Comparison of ENCODE assay signal across 8 cellular contexts in genomic region chr2:188369365-188369764, GRCh38.
DNase-seq lines count a peak whose midpoint lies in the region; ATAC-seq and TF ChIP-seq lines count a peak whose summit lies in the region.

No MANE protein-coding gene starts in this region.

- H3K27me3 ChIP-seq in HAP-1 (ENCODE audit: low read depth) (no peaks in the 10 kb centered on the region), Karpas-422 (ENCODE audit: low read length) (no peaks in the 10 kb centered on the region), left ventricle myocardium inferior (ENCODE audit: low read depth) (no peaks in the 10 kb centered on the region)

- peak; percentile 3 for DNase-seq in stimulated activated CD4-positive, alpha-beta T cell treated with anti-CD3 and anti-CD28 coated beads, Interleukin-4, amount 100 ng/mL, for 24 hours
- no peak for DNase-seq in stimulated activated CD4-positive, alpha-beta T cell treated with anti-CD3 and anti-CD28 coated beads, Interleukin-2, amount 100 ng/mL, for 24 hours
- DNase-seq in HAP-1 (ENCODE audit: low spot score in 2 of 2) (peak; percentile 65 to 69), Karpas-422 (peak; percentile 63), left ventricle myocardium inferior (no peak)
- DNase-seq in stimulated activated naive B cell treated with anti-CD40 and anti-IgM and Interleukin-4, amounts not matched to agents 10 μg/mL and 1 μg/mL and 100 μg/mL, for 72 hours: no peak
- DNase-seq in activated T-cell treated with anti-CD3 and anti-CD28 coated beads, Interleukin-2, amount 50 U/mL, for 48 hours: no peak

- peak; percentile 58 to 70 for ATAC-seq in stimulated activated naive B cell treated with anti-CD40 and anti-IgM and Interleukin-4, amounts not matched to agents 10 μg/mL and 1 μg/mL and 100 μg/mL, for 72 hours (replicated peaks)

- H3K36me3 ChIP-seq in HAP-1 (replicated peaks) (no peaks in the 10 kb centered on the region), Karpas-422 (ENCODE audit: insufficient read depth, low read length) (no peaks in the 10 kb centered on the region), left ventricle myocardium inferior (no peaks in the 10 kb centered on the region)

- H4K20me1 ChIP-seq in Karpas-422 (ENCODE audit: insufficient read depth, low read depth, low read length): no peaks in the 10 kb centered on the region

- H3K27ac ChIP-seq in Karpas-422 (ENCODE audit: low read length): no peak overlapping the region
- no peak overlapping the region for H3K27ac ChIP-seq in VCaP
- no peak overlapping the region for H3K27ac ChIP-seq in left ventricle myocardium inferior (replicated peaks)

- no peak overlapping the region for H3K4me3 Mint-ChIP-seq in stimulated activated naive B cell treated with anti-CD40 and anti-IgM and Interleukin-4, amounts not matched to agents 10 μg/mL and 1 μg/mL and 100 μg/mL, for 72 hours

- H3K27me3 Mint-ChIP-seq in stimulated activated naive B cell treated with anti-CD40 and anti-IgM and Interleukin-4, amounts not matched to agents 10 μg/mL and 1 μg/mL and 100 μg/mL, for 72 hours: no peaks in the 10 kb centered on the region

- H3K9me3 ChIP-seq in HAP-1 (no peaks in the 10 kb centered on the region), Karpas-422 (ENCODE audit: low read length) (no peaks in the 10 kb centered on the region), left ventricle myocardium inferior (replicated peaks) (no peaks in the 10 kb centered on the region)

- no peak overlapping the region for H3K4me3 ChIP-seq in HAP-1
- no peak overlapping the region for H3K4me3 ChIP-seq in Karpas-422 (ENCODE audit: low read length)
- no peak overlapping the region for H3K4me3 ChIP-seq in left ventricle myocardium inferior

- no peaks in the 10 kb centered on the region for H3K9me3 Mint-ChIP-seq in stimulated activated naive B cell treated with anti-CD40 and anti-IgM and Interleukin-4, amounts not matched to agents 10 μg/mL and 1 μg/mL and 100 μg/mL, for 72 hours

- TF ChIP-seq CTCF in VCaP (conservative IDR thresholded peaks at IDR 0.05) (peak; percentile 79), left ventricle myocardium inferior (IDR thresholded peaks at IDR 0.05; ENCODE audit: borderline replicate concordance) (peak; percentile 86)

- in situ Hi-C loops in HAP-1 (cut with MboI; ENCODE audit: low sequenced_read_pairs): no loop called here

- H3K9me2 ChIP-seq in Karpas-422 (replicated peaks; ENCODE audit: insufficient read depth, low read length): no peaks in the 10 kb centered on the region

- H3K4me1 Mint-ChIP-seq in stimulated activated naive B cell treated with anti-CD40 and anti-IgM and Interleukin-4, amounts not matched to agents 10 μg/mL and 1 μg/mL and 100 μg/mL, for 72 hours: no peaks in the 10 kb centered on the region

- H3K4me1 ChIP-seq in HAP-1 (peaks cover 17% of the 10 kb centered on the region), Karpas-422 (ENCODE audit: low read length) (no peaks in the 10 kb centered on the region), left ventricle myocardium inferior (no peaks in the 10 kb centered on the region)

- no peaks in the 10 kb centered on the region for H3K36me3 Mint-ChIP-seq in stimulated activated naive B cell treated with anti-CD40 and anti-IgM and Interleukin-4, amounts not matched to agents 10 μg/mL and 1 μg/mL and 100 μg/mL, for 72 hours

- intact Hi-C loops in left ventricle myocardium inferior (cut with micrococcal nuclease): loop anchor here (10.0 kb wide), 1 partner anchor 75 kb away; the partner anchor contains the start of gene GULP1

- no peak overlapping the region for H3K27ac Mint-ChIP-seq in stimulated activated naive B cell treated with anti-CD40 and anti-IgM and Interleukin-4, amounts not matched to agents 10 μg/mL and 1 μg/mL and 100 μg/mL, for 72 hours

- no peak overlapping the region for H3K9ac ChIP-seq in Karpas-422 (ENCODE audit: low read length)

- no peaks in the 10 kb centered on the region for H3K79me2 ChIP-seq in Karpas-422 (ENCODE audit: low read length)

- no peak overlapping the region for H2AFZ ChIP-seq in Karpas-422 (ENCODE audit: low read length)

- no peak overlapping the region for H3K4me2 ChIP-seq in Karpas-422 (ENCODE audit: low read depth, low read length, poor library complexity, severe bottlenecking)

Comparison
In these comparisons a context has a peak if more than half of its experiments do, and no peak if none do; other contexts are left out.
1. DNase-seq: peak in stimulated activated CD4-positive, alpha-beta T cell treated with anti-CD3 and anti-CD28 coated beads, Interleukin-4, amount 100 ng/mL, for 24 hours (single experiment), HAP-1 (2 of 2) and Karpas-422 (single experiment); none in stimulated activated CD4-positive, alpha-beta T cell treated with anti-CD3 and anti-CD28 coated beads, Interleukin-2, amount 100 ng/mL, for 24 hours (0 of 2), left ventricle myocardium inferior (single experiment), stimulated activated naive B cell treated with anti-CD40 and anti-IgM and Interleukin-4, amounts not matched to agents 10 μg/mL and 1 μg/mL and 100 μg/mL, for 72 hours (single experiment) and activated T-cell treated with anti-CD3 and anti-CD28 coated beads, Interleukin-2, amount 50 U/mL, for 48 hours (0 of 2).